21 cellular contexts compared by ENCODE assay signal in genomic region chr20:34013532-34013931, GRCh38. TPM values are rescaled to one million over a fixed set of nuclear protein-coding genes. Genes with fewer than 3 reads are reported as not detected.
DNase-seq lines count a peak whose midpoint lies in the region; ATAC-seq, FAIRE-seq and TF ChIP-seq lines count a peak whose summit lies in the region.
"Had no signal": no experiment of that assay in that cellular context is flagged by ENCODE, and none has a peak within 500 bp of the region (broad histone marks: within the 10 kb centered on the region; RNA-seq: fewer than 3 reads in every experiment).

No MANE protein-coding gene starts in this region.

- H3K4me1 ChIP-seq in SK-N-SH (ENCODE audit: control insufficient read depth in 1 of 2, insufficient read depth in 2 of 2, low read depth in 1 of 2, low read length in 1 of 2), result peaks cover 35 to 54% of the 10 kb centered on the region in 2 experiments
- peaks cover 18 to 37% of the 10 kb centered on the region in 2 experiments; a peak in 4 of 5 replicates for H3K4me1 ChIP-seq in K562 (replicated peaks in 1 of 2; ENCODE audit: control insufficient read depth in 2 of 2, insufficient read depth in 2 of 2, low read length in 2 of 2)
- H3K4me1 ChIP-seq in mucosa of descending colon (ENCODE audit: low read depth), result peaks cover 58% of the 10 kb centered on the region

- H2AFZ ChIP-seq in SK-N-SH (ENCODE audit: low read depth) (no peak overlapping the region), K562 (ENCODE audit: low read depth, low read length) (no peak overlapping the region)
- H2AFZ ChIP-seq: PC-9 had no signal

- TF ChIP-seq RAD21 in SK-N-SH (IDR thresholded peaks at IDR 0.05; ENCODE audit: low read length) (no peak), K562 (CRISPR knock-in tag; conservative IDR thresholded peaks at IDR 0.05 in 1 of 2, IDR thresholded peaks at IDR 0.05 in 1 of 2) (no peak)

- no peak for TF ChIP-seq EP300 in SK-N-SH (IDR thresholded peaks at IDR 0.05; ENCODE audit: borderline replicate concordance in 1 of 2, low read depth in 1 of 2, low read length in 1 of 2)
- no peak for TF ChIP-seq EP300 in K562 (IDR thresholded peaks at IDR 0.05; ENCODE audit: low read length)

- DNase-seq in SK-N-SH, result no peak
- DNase-seq in D721Med (ENCODE audit: insufficient read length, low spot score), result no peak
- DNase-seq in K562 (ENCODE audit: extremely low read depth in 1 of 4, low spot score in 3 of 4), result peak in 1 of 4 experiments; percentile 24
- DNase-seq in mucosa of descending colon, result no peak
- no peak for DNase-seq in NCI-H1694 (lab: John Stamatoyannopoulos, UW)
- DNase-seq: 8988T, Caco-2, DMS153, GF-D8, HCEC 1CT, MV-4-11, NCI-H187, NCI-H2107, NCI-H510A, NCI-H774, PC-9 had no signal

- H3K27ac ChIP-seq in SK-N-SH (ENCODE audit: low read depth in 2 of 2, low read length in 1 of 2) (0 out of 4 replicates have a peak overlapping the region, but pooled peaks of 1 of the 2 experiments have one; percentile 6), K562 (ENCODE audit: extremely low read depth, low read depth, low read length) (no peak overlapping the region)
- H3K27ac ChIP-seq: KMS-11, PC-9 had no signal

- POLR2A ChIA-PET in SK-N-SH (lab: Yijun Ruan, JAX), result interaction anchor here (1.1 kb wide), 1 partner anchor 20 kb away, joined by 5 read pairs; the partner anchor contains the start of gene RALY
- POLR2A ChIA-PET in K562 (lab: Yijun Ruan, JAX), result no interaction called here

- H3K79me2 ChIP-seq in SK-N-SH (ENCODE audit: insufficient read depth) (peaks cover 98% of the 10 kb centered on the region), K562 (ENCODE audit: control insufficient read depth, insufficient read depth, low read length) (peaks cover 98% of the 10 kb centered on the region)

- no TSS peak for BruUV-seq in K562 (replicated peaks; lab: Mats Ljungman, UMichigan)

- WGBS in SK-N-SH (ENCODE audit: low lambda C conversion rate), result 75% methylated on average over 2 of the region's 2 CpGs
- WGBS in K562 (ENCODE audit: insufficient coverage, low coverage, missing lambda C conversion rate), result 54% methylated on average over 2 of the region's 2 CpGs

- intact Hi-C loops in K562 (cut with micrococcal nuclease), result no loop called here
- intact Hi-C loops in mucosa of descending colon (cut with DNase I, micrococcal nuclease), result no loop called here

- H4K20me1 ChIP-seq in SK-N-SH (ENCODE audit: insufficient read depth) (peaks cover 98% of the 10 kb centered on the region), K562 (replicated peaks; ENCODE audit: control insufficient read depth, insufficient read depth, low read length) (peaks cover 65% of the 10 kb centered on the region)

- H3K9me3 ChIP-seq in SK-N-SH (no peaks in the 10 kb centered on the region), K562 (replicated peaks; ENCODE audit: control insufficient read depth, insufficient read depth, low read depth, low read length) (no peaks in the 10 kb centered on the region), mucosa of descending colon (no peaks in the 10 kb centered on the region)
- H3K9me3 ChIP-seq: Caco-2 had no signal

- no peaks in the 10 kb centered on the region for H3K27me3 ChIP-seq in SK-N-SH (ENCODE audit: insufficient read depth)
- H3K27me3 ChIP-seq in K562 (ENCODE audit: control insufficient read depth in 2 of 2, insufficient read depth in 2 of 2, low read length in 2 of 2), result no peaks in the 10 kb centered on the region

- H3K9me2 ChIP-seq in SK-N-SH, result no peaks in the 10 kb centered on the region

- H3K9me1 ChIP-seq in K562 (ENCODE audit: control insufficient read depth, insufficient read depth, low read length), result peaks cover 9% of the 10 kb centered on the region

- TF ChIP-seq CTCF in SK-N-SH (IDR thresholded peaks at IDR 0.05), result no peak
- TF ChIP-seq CTCF in D721Med (IDR thresholded peaks at IDR 0.05; ENCODE audit: insufficient read depth, missing control alignments), result no peak
- TF ChIP-seq CTCF in K562 (IDR thresholded peaks at IDR 0.05 in 2 of 3, conservative IDR thresholded peaks at IDR 0.05 in 1 of 3; ENCODE audit: insufficient read depth in 2 of 3, low read depth in 1 of 3, low read length in 3 of 3), result no peak
- no peak for TF ChIP-seq CTCF in mucosa of descending colon (IDR thresholded peaks at IDR 0.05)

- no peak overlapping the region for H3K9ac ChIP-seq in SK-N-SH
- H3K9ac ChIP-seq in K562 (ENCODE audit: insufficient read depth in 1 of 2, low read depth in 2 of 2, low read length in 2 of 2), result no peak overlapping the region
- H3K9ac ChIP-seq: KMS-11 had no signal

- H3K4me2 ChIP-seq in SK-N-SH, result no peak overlapping the region
- no peak overlapping the region for H3K4me2 ChIP-seq in K562 (ENCODE audit: insufficient read depth, low read length)
- H3K4me2 ChIP-seq: PC-9 had no signal

- TF ChIP-seq POLR2A in K562 (conservative IDR thresholded peaks at IDR 0.05), result no peak

- ATAC-seq in SK-N-SH treated with all-trans-retinoic acid at 6 μM for 48 hours (no peak), K562 (peak; percentile 63), mucosa of descending colon (peak; percentile 50), HG03039 (IDR thresholded peaks at IDR 0.05; ENCODE audit: unreplicated experiment) (no peak), HG02870 (IDR thresholded peaks at IDR 0.05; ENCODE audit: unreplicated experiment) (no peak)
- ATAC-seq: HepG2 had no signal

- H3K36me3 ChIP-seq in SK-N-SH (replicated peaks in 1 of 2; ENCODE audit: control insufficient read depth in 1 of 2, insufficient read depth in 2 of 2, low read length in 1 of 2) (no peaks in the 10 kb centered on the region), K562 (ENCODE audit: control insufficient read depth, insufficient read depth, low read length) (peaks cover 12% of the 10 kb centered on the region), mucosa of descending colon (ENCODE audit: low read depth) (no peaks in the 10 kb centered on the region)

- CTCF ChIA-PET in SK-N-SH (lab: Yijun Ruan, JAX) (interaction anchor here (1.0 to 1.6 kb wide), 3 partner anchors 17 to 150 kb away, joined by 3 to 5 read pairs (median 4); no protein-coding TSS in a partner anchor), K562 (lab: Yijun Ruan, JAX; ENCODE audit: low intra/inter-chr PET ratio) (no interaction called here)

- peak; percentile 76 for FAIRE-seq in D721Med (lab: Jason Lieb, UNC)
- FAIRE-seq in K562 (lab: Jason Lieb, UNC), result no peak

- H3F3A ChIP-seq in SK-N-SH (replicated peaks; ENCODE audit: insufficient read depth), result peaks cover 27% of the 10 kb centered on the region

- in situ Hi-C loops in K562 (cut with MboI), result no loop called here

- H3K4me3 ChIP-seq in SK-N-SH (ENCODE audit: low read depth in 2 of 2, low read length in 1 of 2) (no peak overlapping the region), K562 (no peak overlapping the region), mucosa of descending colon (no peak overlapping the region)
- H3K4me3 ChIP-seq: PC-9 had no signal

TF ChIP-seq in SK-N-SH, 30 proteins besides CTCF, POLR2A, EP300 and RAD21 (continues in another document):
- no peak for TF ChIP-seq FOSL2 (IDR thresholded peaks at IDR 0.05; ENCODE audit: borderline replicate concordance, low read depth)

TF ChIP-seq in SK-N-SH treated with all-trans-retinoic acid at 6 μM for 48 hours, 23 proteins besides CTCF, POLR2A, EP300 and RAD21 (continues in another document):
- TF ChIP-seq ZNF8 (CRISPR knock-in tag; IDR thresholded peaks at IDR 0.05), result no peak
- no peak for TF ChIP-seq RARB (CRISPR knock-in tag; IDR thresholded peaks at IDR 0.05)

TF ChIP-seq in K562, 482 proteins besides CTCF, POLR2A, EP300 and RAD21 (continues in another document):
- TF ChIP-seq MLLT1 (IDR thresholded peaks at IDR 0.05) (no peak), NR2C1 (IDR thresholded peaks at IDR 0.05) (no peak), NR2C1 (tag; IDR thresholded peaks at IDR 0.05) (no peak), MYBL2 (IDR thresholded peaks at IDR 0.05; ENCODE audit: low read depth) (no peak), MYBL2 (CRISPR knock-in tag; IDR thresholded peaks at IDR 0.05; ENCODE audit: borderline replicate concordance) (no peak), ZNF232 (CRISPR knock-in tag; IDR thresholded peaks at IDR 0.05) (no peak), ZNF764 (CRISPR knock-in tag; IDR thresholded peaks at IDR 0.05; ENCODE audit: low read depth) (no peak), ZBTB1 (CRISPR knock-in tag; IDR thresholded peaks at IDR 0.05; ENCODE audit: borderline replicate concordance, low read depth) (no peak), ZNF444 (CRISPR knock-in tag; IDR thresholded peaks at IDR 0.05) (no peak)

RNA-seq across cellular contexts. Expression of gene RALY, which starts 19.8 kb away (rescaled TPM):
- polyA plus RNA-seq in SK-N-SH (2012; rRNA removed), result 123 and 130 TPM in 2 replicates
- 71.6 and 108 TPM in 2 replicates for polyA plus RNA-seq in SK-N-SH (2012; cell fraction: cytosol; rRNA removed)
- 68.3 and 69.8 TPM in 2 replicates for polyA plus RNA-seq in SK-N-SH (2012; cell fraction: nucleus; rRNA removed)
- total RNA-seq in K562 (2011; cell fraction: chromatin; rRNA removed; ENCODE audit: low replicate concordance), result 32.4 and 53.6 TPM in 2 replicates
- 34.2 and 42.0 TPM in 2 replicates for total RNA-seq in K562 (2011; cell fraction: nucleolus; rRNA removed)
- 39.2 and 53.0 TPM in 2 replicates for total RNA-seq in K562 (2011; cell fraction: nucleoplasm; rRNA removed)
- 120 and 130 TPM in 2 replicates for total RNA-seq in K562 (2014; rRNA removed)
- total RNA-seq in K562 (2014; rRNA removed; fragmentation: Illumina TruSeq; extraction: Trizol), result 66.0 and 71.2 TPM in 2 replicates
- 125 and 130 TPM in 2 replicates for total RNA-seq in K562 (2015; rRNA removed; fragmentation: Illumina TruSeq; extraction: Trizol)
- 164 and 174 TPM in 2 replicates for total RNA-seq in K562 (2021)
- polyA plus RNA-seq in K562 (2011; rRNA removed), result 121 and 130 TPM in 2 replicates
- 127 and 230 TPM in 2 replicates for polyA plus RNA-seq in K562 (2011; cell fraction: cytosol; rRNA removed)
- 54.0 and 67.3 TPM in 2 replicates for polyA plus RNA-seq in K562 (2011; cell fraction: nucleus; rRNA removed)
- 134 and 170 TPM in 2 replicates for polyA plus RNA-seq in K562 (2012)
- polyA plus RNA-seq in K562 (2014; fragmentation: Illumina TruSeq; extraction: Trizol), result 128 and 152 TPM in 2 replicates
- 1 to 10 TPM in 1 of 2 experiments, under 1 TPM in 1; 0.80 to 1.2 TPM for polyA plus RNA-seq in K562 (2014; fragmentation: Nextera tagmentation; extraction: Ambion mirVana)
- 207 and 219 TPM in 2 replicates for polyA plus RNA-seq in K562 (2014; rRNA removed)
- polyA minus RNA-seq in K562 (2011; rRNA and poly(A)+ RNA removed), result 52.4 and 62.2 TPM in 2 replicates
- 67.6 and 72.6 TPM in 2 replicates for polyA minus RNA-seq in K562 (2011; cell fraction: cytosol; rRNA and poly(A)+ RNA removed)
- 29.5 and 41.0 TPM in 2 replicates for polyA minus RNA-seq in K562 (2011; cell fraction: nucleus; rRNA and poly(A)+ RNA removed)
- total RNA-seq in mucosa of descending colon, result 100 to 1,000 TPM; 152 to 229 (median 215) TPM

Comparison
In these comparisons a context has a peak if more than half of its experiments do, and no peak if none do; other contexts are left out.
1. ATAC-seq: peak in K562 (single experiment) and mucosa of descending colon (single experiment); none in SK-N-SH treated with all-trans-retinoic acid at 6 μM for 48 hours (single experiment), HG03039 (single experiment) and HG02870 (single experiment).
2. Of the 27 proteins assayed by ChIP-seq in both K562 and SK-N-SH: peak only in K562: none; only in SK-N-SH: GATA2; in both: none; in neither: 26.